24 cellular contexts compared by ENCODE assay signal in the genomic region with DNA sequence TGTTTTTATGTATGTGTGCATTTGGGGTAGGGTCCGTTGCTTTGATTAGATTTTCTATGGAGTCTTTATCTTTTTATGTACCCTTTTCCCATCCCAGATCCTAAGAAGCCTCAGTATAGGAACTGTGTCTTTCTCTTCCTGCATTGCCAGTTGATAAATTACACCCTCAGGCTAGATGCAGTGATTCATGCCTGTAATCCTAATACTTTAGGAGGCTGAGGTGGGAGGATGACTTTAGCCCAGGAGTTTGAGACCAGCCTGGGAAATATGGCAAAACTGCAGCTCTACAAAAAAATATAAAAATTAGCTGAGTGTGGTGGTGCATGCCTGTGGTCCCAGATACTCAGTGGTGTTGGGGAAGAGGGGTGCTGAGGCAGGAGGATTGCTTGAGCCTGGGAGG.
"Had no signal": no experiment of that assay in that cellular context is flagged by ENCODE, and none has a peak within 500 bp of the region (broad histone marks: within the 10 kb centered on the region; RNA-seq: fewer than 3 reads in every experiment).

No MANE protein-coding gene starts in this region.

- ATAC-seq: activated CD4-positive, alpha-beta T cell treated with anti-CD3 and anti-CD28 coated beads for 36 hours; gastroesophageal sphincter; pancreas; right cardiac atrium had no signal

- H3K36me3 Mint-ChIP-seq: activated CD4-positive, alpha-beta memory T cell treated with anti-CD3 and anti-CD28 coated beads for 36 hours had no signal

- FAIRE-seq: urothelium cell line had no signal

- H3K4me1 ChIP-seq: tibial nerve had no signal

- H3K9me3 ChIP-seq: esophagus muscularis mucosa, gastroesophageal sphincter, pancreas had no signal

- H3K27ac ChIP-seq: cardiac muscle cell, esophagus muscularis mucosa, gastroesophageal sphincter, left ventricle myocardium inferior, pancreas, tibial nerve had no signal

- H3K4me3 Mint-ChIP-seq: activated B cell treated with CpG ODN at 0.5 μM for 24 hours; activated CD4-positive, alpha-beta memory T cell treated with anti-CD3 and anti-CD28 coated beads for 36 hours; activated CD4-positive, alpha-beta T cell treated with anti-CD3 and anti-CD28 coated beads for 36 hours; activated naive CD4-positive, alpha-beta T cell treated with anti-CD3 and anti-CD28 coated beads for 36 hours; activated naive CD8-positive, alpha-beta T cell treated with anti-CD3 and anti-CD28 coated beads, Interleukin-2, amount 10 ng/mL, durations not matched to agents 7 days and 5 days; nephron; stimulated activated naive CD8-positive, alpha-beta T cell treated with anti-CD3 and anti-CD28 coated beads, Interleukin-15, Interleukin-2, amounts not matched to agents 100 ng/mL and 50 ng/mL, for 24 hours; T-helper 1 cell treated with Interleukin-12 subunit alpha and Interleukin-12 subunit beta and Interleukin-4 antibody, amounts not matched to agents 30 μg/mL and 1 μg/mL, for 36 hours had no signal

- H3K9me3 Mint-ChIP-seq: activated B cell treated with CpG ODN at 0.5 μM for 24 hours; activated CD4-positive, alpha-beta memory T cell treated with anti-CD3 and anti-CD28 coated beads for 36 hours; nephron; stimulated activated naive CD8-positive, alpha-beta T cell treated with anti-CD3 and anti-CD28 coated beads, Interleukin-15, Interleukin-2, amounts not matched to agents 100 ng/mL and 50 ng/mL, for 24 hours; T-helper 1 cell treated with Interleukin-12 subunit alpha and Interleukin-12 subunit beta and Interleukin-4 antibody, amounts not matched to agents 30 μg/mL and 1 μg/mL, for 36 hours had no signal

- H3K36me3 ChIP-seq: cardiac muscle cell, pancreas had no signal

- H3K27me3 Mint-ChIP-seq: activated B cell treated with CpG ODN at 0.5 μM for 24 hours; activated CD4-positive, alpha-beta memory T cell treated with anti-CD3 and anti-CD28 coated beads for 36 hours; activated CD4-positive, alpha-beta T cell treated with anti-CD3 and anti-CD28 coated beads for 36 hours; activated naive CD8-positive, alpha-beta T cell treated with anti-CD3 and anti-CD28 coated beads, Interleukin-2, amount 10 ng/mL, durations not matched to agents 7 days and 5 days; stimulated activated naive CD8-positive, alpha-beta T cell treated with anti-CD3 and anti-CD28 coated beads, Interleukin-15, Interleukin-2, amounts not matched to agents 100 ng/mL and 50 ng/mL, for 24 hours had no signal

- H3K27ac Mint-ChIP-seq: activated B cell treated with CpG ODN at 0.5 μM for 24 hours; activated CD4-positive, alpha-beta memory T cell treated with anti-CD3 and anti-CD28 coated beads for 36 hours; activated CD4-positive, alpha-beta T cell treated with anti-CD3 and anti-CD28 coated beads for 36 hours; activated naive CD4-positive, alpha-beta T cell treated with anti-CD3 and anti-CD28 coated beads for 36 hours; activated naive CD8-positive, alpha-beta T cell treated with anti-CD3 and anti-CD28 coated beads, Interleukin-2, amount 10 ng/mL, durations not matched to agents 7 days and 5 days; nephron; stimulated activated naive CD8-positive, alpha-beta T cell treated with anti-CD3 and anti-CD28 coated beads, Interleukin-15, Interleukin-2, amounts not matched to agents 100 ng/mL and 50 ng/mL, for 24 hours; T-helper 1 cell treated with Interleukin-12 subunit alpha and Interleukin-12 subunit beta and Interleukin-4 antibody, amounts not matched to agents 30 μg/mL and 1 μg/mL, for 36 hours had no signal

- DNase-seq: activated B cell treated with CpG ODN at 0.5 μM for 24 hours; activated CD4-positive, alpha-beta memory T cell treated with anti-CD3 and anti-CD28 coated beads for 36 hours; activated CD4-positive, alpha-beta T cell treated with anti-CD3 and anti-CD28 coated beads for 36 hours; activated effector memory CD4-positive, alpha-beta T cell treated with Interleukin-2 at 50 U/mL for 16 hours; activated naive CD4-positive, alpha-beta T cell treated with anti-CD3 and anti-CD28 coated beads for 36 hours; activated naive CD8-positive, alpha-beta T cell treated with anti-CD3 and anti-CD28 coated beads, Interleukin-2, amount 10 ng/mL, durations not matched to agents 7 days and 5 days; activated T-cell treated with anti-CD3 and anti-CD28 coated beads, Interleukin-2, amount 50 U/mL, for 48 hours; amygdala; effector memory CD4-positive, alpha-beta T cell; head of caudate nucleus; left ventricle myocardium inferior; midbrain; pancreas; right cardiac atrium; stimulated activated CD4-positive, alpha-beta T cell treated with anti-CD3 and anti-CD28 coated beads, Interleukin-12 subunit alpha, Interleukin-12 subunit beta, amount 100 ng/mL, for 4 hours; T1000 had no signal

- H3K27me3 ChIP-seq: cardiac muscle cell, esophagus muscularis mucosa, gastroesophageal sphincter, pancreas, tibial nerve had no signal

- H3K4me3 ChIP-seq: cardiac muscle cell, esophagus muscularis mucosa, gastroesophageal sphincter, left ventricle myocardium inferior, pancreas, tibial nerve had no signal

- H3K4me1 Mint-ChIP-seq: nephron had no signal
